In genomic region chr6:34926655-34927054, GRCh38 we compare ENCODE assay signal across 20 cellular contexts. TPM values are rescaled to one million over a fixed set of nuclear protein-coding genes. Genes with fewer than 3 reads are reported as not detected.
DNase-seq lines count a peak whose midpoint lies in the region; ATAC-seq and TF ChIP-seq lines count a peak whose summit lies in the region.
"Had no signal": no experiment of that assay in that cellular context is flagged by ENCODE, and none has a peak within 500 bp of the region (broad histone marks: within the 10 kb centered on the region; RNA-seq: fewer than 3 reads in every experiment).

No MANE protein-coding gene starts in this region.

- DNase-seq in activated CD4-positive, alpha-beta T cell treated with anti-CD3 and anti-CD28 coated beads for 36 hours, result no peak
- DNase-seq in activated CD4-positive, alpha-beta T cell treated with anti-CD3 and anti-CD28 coated beads, Interleukin-2, amount 50 U/mL, for 4 hours, result no peak
- DNase-seq in RWPE1 (ENCODE audit: low spot score) (peak; percentile 52), foreskin keratinocyte (peak; percentile 56 to 76), stromal cell of bone marrow (ENCODE audit: low read depth) (peak; percentile 21), NCI-H345 (lab: John Stamatoyannopoulos, UW) (no peak)
- DNase-seq: activated CD4-positive, alpha-beta T cell treated with anti-CD3 and anti-CD28 coated beads for 48 hours; anterior cingulate cortex; COR-L47; Kasumi-1; NCI-H1694 treated with DMSO at 0.1 percent for 48 hours; NCI-H526; right cardiac atrium; stimulated activated CD4-positive, alpha-beta T cell treated with anti-CD3 and anti-CD28 coated beads, Interleukin-4, amount 100 ng/mL, for 1 hour; T-helper 9 cell; upper lobe of right lung had no signal

- H3K27me3 ChIP-seq in foreskin keratinocyte, result no peaks in the 10 kb centered on the region
- H3K27me3 ChIP-seq: upper lobe of right lung had no signal

- peaks cover 10% of the 10 kb centered on the region for H3K4me1 ChIP-seq in foreskin keratinocyte
- H3K4me1 ChIP-seq: upper lobe of right lung had no signal

- CTCF ChIA-PET in activated CD4-positive, alpha-beta T cell treated with anti-CD3 and anti-CD28 coated beads for 36 hours (lab: Charles Lee), result interaction anchor here (0.5 to 0.7 kb wide), 2 partner anchors 259 to 270 kb away, joined by 3 read pairs; no protein-coding TSS in a partner anchor
- CTCF ChIA-PET in RWPE1 (lab: Yijun Ruan, JAX), result no interaction called here

- H3K36me3 Mint-ChIP-seq in activated CD4-positive, alpha-beta T cell treated with anti-CD3 and anti-CD28 coated beads for 36 hours (ENCODE audit: low read depth), result no peaks in the 10 kb centered on the region
- H3K36me3 Mint-ChIP-seq: memory B cell had no signal

- H3K27ac ChIP-seq in RWPE1, result no peak overlapping the region
- H3K27ac ChIP-seq in foreskin keratinocyte, result no peak overlapping the region
- H3K27ac ChIP-seq: upper lobe of right lung had no signal

- intact Hi-C loops in activated CD4-positive, alpha-beta T cell treated with anti-CD3 and anti-CD28 coated beads for 36 hours (cut with DNase I, micrococcal nuclease), result no loop called here

- no peaks in the 10 kb centered on the region for H3K27me3 Mint-ChIP-seq in activated CD4-positive, alpha-beta T cell treated with anti-CD3 and anti-CD28 coated beads for 36 hours
- H3K27me3 Mint-ChIP-seq: memory B cell had no signal

- peak; percentile 51 for ATAC-seq in activated CD4-positive, alpha-beta T cell treated with anti-CD3 and anti-CD28 coated beads for 36 hours
- peak; percentile 80 for ATAC-seq in foreskin keratinocyte
- no peak for ATAC-seq in HG03442 (IDR thresholded peaks at IDR 0.05; ENCODE audit: unreplicated experiment)
- no peak for ATAC-seq in HG02798 (IDR thresholded peaks at IDR 0.05; ENCODE audit: poor library complexity, unreplicated experiment)
- ATAC-seq: right cardiac atrium, upper lobe of right lung had no signal

- H3K27ac Mint-ChIP-seq in activated CD4-positive, alpha-beta T cell treated with anti-CD3 and anti-CD28 coated beads for 36 hours, result no peak overlapping the region
- H3K27ac Mint-ChIP-seq: memory B cell had no signal

- POLR2A ChIA-PET in activated CD4-positive, alpha-beta T cell treated with anti-CD3 and anti-CD28 coated beads for 36 hours (lab: Charles Lee), result no interaction called here
- POLR2A ChIA-PET in RWPE1 (lab: Yijun Ruan, JAX; ENCODE audit: low non-redundant PET), result no interaction called here

- H3K4me1 Mint-ChIP-seq in activated CD4-positive, alpha-beta T cell treated with anti-CD3 and anti-CD28 coated beads for 36 hours, result peaks cover 4% of the 10 kb centered on the region

- TF ChIP-seq CTCF in RWPE1 (conservative IDR thresholded peaks at IDR 0.05; ENCODE audit: low read depth) (no peak), foreskin keratinocyte (conservative IDR thresholded peaks at IDR 0.05) (no peak)

- no peak overlapping the region for H3K4me3 Mint-ChIP-seq in activated CD4-positive, alpha-beta T cell treated with anti-CD3 and anti-CD28 coated beads for 36 hours
- H3K4me3 Mint-ChIP-seq: memory B cell, neural crest cell had no signal

- no peaks in the 10 kb centered on the region for H3K9me3 Mint-ChIP-seq in activated CD4-positive, alpha-beta T cell treated with anti-CD3 and anti-CD28 coated beads for 36 hours (ENCODE audit: low read depth)
- H3K9me3 Mint-ChIP-seq: memory B cell, neural crest cell had no signal

RNA-seq across cellular contexts. Expression of gene ANKS1A, which starts 37.6 kb away (rescaled TPM):
- total RNA-seq in activated CD4-positive, alpha-beta T cell treated with anti-CD3 and anti-CD28 coated beads for 36 hours, result 1 to 10 TPM; 7.4 to 9.1 TPM
- 14.8 and 15.4 TPM in 2 replicates for total RNA-seq in foreskin keratinocyte
- polyA plus RNA-seq in foreskin keratinocyte, result 4.7 and 5.6 TPM in 2 replicates

RNA-seq across cellular contexts. Expression of gene TAF11, which starts 38.8 kb away (rescaled TPM):
- 10 to 100 TPM; 28.7 to 32.3 TPM for total RNA-seq in activated CD4-positive, alpha-beta T cell treated with anti-CD3 and anti-CD28 coated beads for 36 hours
- 20.5 and 21.2 TPM in 2 replicates for total RNA-seq in foreskin keratinocyte
- 21.2 and 22.3 TPM in 2 replicates for polyA plus RNA-seq in foreskin keratinocyte

Comparison
In these comparisons a context has a peak if more than half of its experiments do, and no peak if none do; other contexts are left out.
1. ATAC-seq: peak in activated CD4-positive, alpha-beta T cell treated with anti-CD3 and anti-CD28 coated beads for 36 hours (single experiment) and foreskin keratinocyte (single experiment); none in HG03442 (single experiment) and HG02798 (single experiment).
2. DNase-seq: peak in RWPE1 (single experiment), foreskin keratinocyte (2 of 2) and stromal cell of bone marrow (single experiment); none in activated CD4-positive, alpha-beta T cell treated with anti-CD3 and anti-CD28 coated beads for 36 hours (single experiment), activated CD4-positive, alpha-beta T cell treated with anti-CD3 and anti-CD28 coated beads, Interleukin-2, amount 50 U/mL, for 4 hours (0 of 2) and NCI-H345 (single experiment).